Comparison of ENCODE assay signal across 14 cellular contexts in genomic region chr13:99192480-99192879, GRCh38. TPM values are rescaled to one million over a fixed set of nuclear protein-coding genes. Genes with fewer than 3 reads are reported as not detected.
DNase-seq lines count a peak whose midpoint lies in the region; ATAC-seq and TF ChIP-seq lines count a peak whose summit lies in the region.
"Had no signal": no experiment of that assay in that cellular context is flagged by ENCODE, and none has a peak within 500 bp of the region (broad histone marks: within the 10 kb centered on the region; RNA-seq: fewer than 3 reads in every experiment).

No MANE protein-coding gene starts in this region.

- H3K79me2 ChIP-seq in GM23338 (replicated peaks; ENCODE audit: insufficient read depth) (no peaks in the 10 kb centered on the region), PC-9 (ENCODE audit: low read depth) (no peaks in the 10 kb centered on the region)

- POLR2A ChIA-PET in PC-9 (lab: Charles Lee; ENCODE audit: unreplicated experiment) = no interaction called here

- H2AFZ ChIP-seq in GM23338 = no peak overlapping the region
- no peak overlapping the region for H2AFZ ChIP-seq in PC-9

- no peaks in the 10 kb centered on the region for H3F3A ChIP-seq in GM23338 (replicated peaks; ENCODE audit: low read depth)
- peaks cover 48% of the 10 kb centered on the region for H3F3A ChIP-seq in PC-9 (ENCODE audit: insufficient read depth, low read depth)

- intact Hi-C loops in PC-9 (cut with micrococcal nuclease; ENCODE audit: unreplicated experiment) = no loop called here

- H3K4me1 ChIP-seq in GM23338 (ENCODE audit: insufficient read depth) (no peaks in the 10 kb centered on the region), PC-9 (replicated peaks; ENCODE audit: insufficient read depth) (peaks cover 56% of the 10 kb centered on the region), endodermal cell (ENCODE audit: control insufficient read depth, insufficient read depth, low read length) (no peaks in the 10 kb centered on the region)

- H3K9me3 Mint-ChIP-seq in GM23338 (no peaks in the 10 kb centered on the region), endodermal cell (no peaks in the 10 kb centered on the region)
- H3K9me3 Mint-ChIP-seq in stimulated activated memory B cell treated with anti-CD40 and anti-IgM and Interleukin-4, amounts not matched to agents 10 μg/mL and 1 μg/mL and 100 μg/mL, for 72 hours = no peaks in the 10 kb centered on the region
- H3K9me3 Mint-ChIP-seq: IgD-negative memory B cell had no signal

- no TSS peak for BruUV-seq in PC-9 (replicated peaks; lab: Mats Ljungman, UMichigan)

- peaks cover 5% of the 10 kb centered on the region for H3K27me3 Mint-ChIP-seq in GM23338 (ENCODE audit: insufficient read depth, low read depth, poor library complexity)
- peaks cover 27% of the 10 kb centered on the region for H3K27me3 Mint-ChIP-seq in endodermal cell (ENCODE audit: insufficient read depth)
- no peaks in the 10 kb centered on the region for H3K27me3 Mint-ChIP-seq in stimulated activated memory B cell treated with anti-CD40 and anti-IgM and Interleukin-4, amounts not matched to agents 10 μg/mL and 1 μg/mL and 100 μg/mL, for 72 hours
- H3K27me3 Mint-ChIP-seq: IgD-negative memory B cell had no signal

- H3K9me2 ChIP-seq in GM23338 (ENCODE audit: insufficient read depth) (no peaks in the 10 kb centered on the region), PC-9 (ENCODE audit: insufficient read depth) (no peaks in the 10 kb centered on the region)

- DNase-seq in GM23338 (ENCODE audit: low spot score) (no peak), PC-9 (no peak), endodermal cell (no peak), NCI-H82 treated with DMSO at 0.1 percent for 48 hours (lab: John Stamatoyannopoulos, UW; ENCODE audit: unreplicated experiment) (no peak), H4 (ENCODE audit: low spot score) (no peak), SKM-1 (lab: John Stamatoyannopoulos, UW; ENCODE audit: unreplicated experiment) (no peak)
- DNase-seq: Kasumi-1, NCI-H187 treated with DMSO at 0.1 percent for 48 hours, NCI-H2171, NCI-H446, NCI-H748 treated with DMSO at 0.1 percent for 48 hours had no signal

- H3K36me3 ChIP-seq in GM23338 (ENCODE audit: insufficient read depth) (no peaks in the 10 kb centered on the region), PC-9 (ENCODE audit: low read depth) (no peaks in the 10 kb centered on the region), endodermal cell (ENCODE audit: control insufficient read depth, insufficient read depth, low read length) (no peaks in the 10 kb centered on the region)

- no peak overlapping the region for H3K27ac ChIP-seq in GM23338 (ENCODE audit: low read depth)
- H3K27ac ChIP-seq in PC-9 = peak overlapping the region; percentile 25; the same call in 1 of the 2 replicates
- no peak overlapping the region for H3K27ac ChIP-seq in endodermal cell (ENCODE audit: low read depth, low read length)

- no peaks in the 10 kb centered on the region; the same call in 2 of the 3 replicates for H3K36me3 Mint-ChIP-seq in GM23338 (ENCODE audit: low read depth)
- no peaks in the 10 kb centered on the region for H3K36me3 Mint-ChIP-seq in endodermal cell (ENCODE audit: low read depth)
- H3K36me3 Mint-ChIP-seq in stimulated activated memory B cell treated with anti-CD40 and anti-IgM and Interleukin-4, amounts not matched to agents 10 μg/mL and 1 μg/mL and 100 μg/mL, for 72 hours = no peaks in the 10 kb centered on the region
- H3K36me3 Mint-ChIP-seq: IgD-negative memory B cell had no signal

- H4K20me1 ChIP-seq in GM23338 (replicated peaks; ENCODE audit: insufficient read depth) = no peaks in the 10 kb centered on the region
- H4K20me1 ChIP-seq in PC-9 (ENCODE audit: insufficient read depth) = no peaks in the 10 kb centered on the region

- H3K4me3 Mint-ChIP-seq in GM23338 (no peak overlapping the region), endodermal cell (no peak overlapping the region)
- H3K4me3 Mint-ChIP-seq in stimulated activated memory B cell treated with anti-CD40 and anti-IgM and Interleukin-4, amounts not matched to agents 10 μg/mL and 1 μg/mL and 100 μg/mL, for 72 hours = no peak overlapping the region

- TF ChIP-seq CTCF in GM23338 (conservative IDR thresholded peaks at IDR 0.05; ENCODE audit: low read depth in 2 of 2) (peak in 1 of 2 experiments; percentile 23; a peak in 1 of 4 replicates), PC-9 (conservative IDR thresholded peaks at IDR 0.05) (no peak), endodermal cell (conservative IDR thresholded peaks at IDR 0.05) (peak; percentile 40)

- H3K4me3 ChIP-seq in GM23338 = no peak overlapping the region
- no peak overlapping the region for H3K4me3 ChIP-seq in PC-9
- H3K4me3 ChIP-seq in endodermal cell (ENCODE audit: low read length) = no peak overlapping the region

- H3K9me3 ChIP-seq in PC-9 (ENCODE audit: insufficient read depth, low read depth) (no peaks in the 10 kb centered on the region), endodermal cell (ENCODE audit: control insufficient read depth, low read length) (no peaks in the 10 kb centered on the region)

- H3K4me1 Mint-ChIP-seq in GM23338 (peaks cover 7% of the 10 kb centered on the region; the same call in 2 of the 3 replicates), endodermal cell (peaks cover 5% of the 10 kb centered on the region)
- H3K4me1 Mint-ChIP-seq in stimulated activated memory B cell treated with anti-CD40 and anti-IgM and Interleukin-4, amounts not matched to agents 10 μg/mL and 1 μg/mL and 100 μg/mL, for 72 hours = peaks cover 23% of the 10 kb centered on the region

- peak; percentile 39 for ATAC-seq in GM23338
- no peak for ATAC-seq in stimulated activated memory B cell treated with anti-CD40 and anti-IgM and Interleukin-4, amounts not matched to agents 10 μg/mL and 1 μg/mL and 100 μg/mL, for 72 hours
- ATAC-seq in GM19035 (IDR thresholded peaks at IDR 0.05; ENCODE audit: unreplicated experiment) = no peak

- H3K27ac Mint-ChIP-seq in GM23338 = no peak overlapping the region
- H3K27ac Mint-ChIP-seq in endodermal cell = no peak overlapping the region
- peak overlapping the region; percentile 19 for H3K27ac Mint-ChIP-seq in stimulated activated memory B cell treated with anti-CD40 and anti-IgM and Interleukin-4, amounts not matched to agents 10 μg/mL and 1 μg/mL and 100 μg/mL, for 72 hours

- no peak overlapping the region for H3K9ac ChIP-seq in endodermal cell (ENCODE audit: extremely low read depth, low read length, poor library complexity, severe bottlenecking)

- H3K4me2 ChIP-seq in GM23338 (no peak overlapping the region), PC-9 (0 out of 2 replicates have a peak overlapping the region, but pooled peaks have one; percentile 51)

- CTCF ChIA-PET in PC-9 (lab: Charles Lee) = no interaction called here

- peaks cover 3% of the 10 kb centered on the region for H3K27me3 ChIP-seq in GM23338 (ENCODE audit: insufficient read depth)
- no peaks in the 10 kb centered on the region for H3K27me3 ChIP-seq in PC-9 (ENCODE audit: insufficient read depth, low read depth)
- no peaks in the 10 kb centered on the region for H3K27me3 ChIP-seq in endodermal cell (ENCODE audit: control insufficient read depth, insufficient read depth, low read length, poor library complexity, severe bottlenecking)

TF ChIP-seq in GM23338, 12 proteins besides CTCF, POLR2A, EP300 and RAD21 (continues in another document):
- TF ChIP-seq EZH2phosphoT487 (IDR thresholded peaks at IDR 0.05; ENCODE audit: unreplicated experiment) (no peak), STAT1 (IDR thresholded peaks at IDR 0.05; ENCODE audit: unreplicated experiment) (no peak), ZNF114 (CRISPR knock-in tag; IDR thresholded peaks at IDR 0.05) (no peak), ETS1 (IDR thresholded peaks at IDR 0.05) (no peak)

RNA-seq across cellular contexts. Expression of gene UBAC2, which starts 8.2 kb away (rescaled TPM):
- 76.9 and 112 TPM in 2 replicates for total RNA-seq in GM23338 (2014; rRNA removed; shearing (Covaris generic))
- polyA plus RNA-seq in GM23338 (2016; fragmentation: Nextera tagmentation; extraction: Ambion mirVana) = 34.3 and 37.9 TPM in 2 replicates
- 80.3 and 82.2 TPM in 2 replicates for total RNA-seq in PC-9 (2021)
- 10 to 100 TPM; 72.7 to 80.4 TPM for total RNA-seq in endodermal cell
- polyA plus RNA-seq in endodermal cell (2013, experiment 1 of 2) = 78.5 TPM
- 70.0 TPM for polyA plus RNA-seq in endodermal cell (2013, experiment 2 of 2)
- total RNA-seq in H4 (2014; rRNA removed; shearing (Covaris generic)) = 24.0 and 29.8 TPM in 2 replicates
